In genomic region chr10:3061323-3061898, GRCh38 we compare ENCODE assay signal across 7 cellular contexts. TPM values are rescaled to one million over a fixed set of nuclear protein-coding genes. Genes with fewer than 3 reads are reported as not detected.
DNase-seq lines count a peak whose midpoint lies in the region; ATAC-seq, FAIRE-seq and TF ChIP-seq lines count a peak whose summit lies in the region.
"Not testable (repeated sequence)": the region's sequence is repeated elsewhere in the genome, so short reads cannot be mapped to it uniquely, and the experiment has no call there.

No MANE protein-coding gene starts in this region.

- not testable (repeated sequence) for H3K9me3 Mint-ChIP-seq in activated T-helper 17 cell treated with anti-CD3 and anti-CD28 coated beads, Interleukin-2, amount 50 U/mL, for 72 hours

- peak; percentile 65 for ATAC-seq in activated T-helper 17 cell treated with anti-CD3 and anti-CD28 coated beads, Interleukin-2, amount 50 U/mL, for 72 hours (replicated peaks)

- H3K27me3 Mint-ChIP-seq in activated T-helper 17 cell treated with anti-CD3 and anti-CD28 coated beads, Interleukin-2, amount 50 U/mL, for 72 hours, result not testable (repeated sequence)

- H3K4me3 ChIP-seq in retinal pigment epithelial cell (ENCODE audit: low read length), result not testable (repeated sequence)

- not testable (repeated sequence) for H3K4me1 Mint-ChIP-seq in activated T-helper 17 cell treated with anti-CD3 and anti-CD28 coated beads, Interleukin-2, amount 50 U/mL, for 72 hours

- peak; percentile 34 for DNase-seq in MV-4-11 (lab: John Stamatoyannopoulos, UW)
- peak; percentile 35 for DNase-seq in NCI-H510A treated with DMSO at 0.1 percent for 48 hours (lab: John Stamatoyannopoulos, UW)
- peak; percentile 75 for DNase-seq in NCI-H82 treated with DMSO at 0.1 percent for 48 hours (lab: John Stamatoyannopoulos, UW; ENCODE audit: unreplicated experiment)
- peak; percentile 23 to 26 for DNase-seq in erythroblast (lab: John Stamatoyannopoulos, UW)
- peak; percentile 65 for DNase-seq in retinal pigment epithelial cell (ENCODE audit: low read depth)

- not testable (repeated sequence) for H3K4me3 Mint-ChIP-seq in activated T-helper 17 cell treated with anti-CD3 and anti-CD28 coated beads, Interleukin-2, amount 50 U/mL, for 72 hours

- peak; percentile 98 for FAIRE-seq in G401.6 (lab: Jason Lieb, UNC)

- not testable (repeated sequence) for TF ChIP-seq POLR2A in erythroblast (IDR thresholded peaks at IDR 0.05; ENCODE audit: low read length)

- not testable (repeated sequence) for H3K36me3 Mint-ChIP-seq in activated T-helper 17 cell treated with anti-CD3 and anti-CD28 coated beads, Interleukin-2, amount 50 U/mL, for 72 hours (ENCODE audit: low read depth)

- H3K27ac Mint-ChIP-seq in activated T-helper 17 cell treated with anti-CD3 and anti-CD28 coated beads, Interleukin-2, amount 50 U/mL, for 72 hours, result not testable (repeated sequence)

- TF ChIP-seq CTCF in retinal pigment epithelial cell (conservative IDR thresholded peaks at IDR 0.05; ENCODE audit: low read depth, low read length), result not testable (repeated sequence)

RNA-seq across cellular contexts. Expression of gene PFKP, which starts 5.9 kb away (rescaled TPM):
- 100 to 1,000 TPM; 349 TPM for total RNA-seq in activated T-helper 17 cell treated with anti-CD3 and anti-CD28 coated beads, Interleukin-2, amount 50 U/mL, for 72 hours

Comparison
In these comparisons a context has a peak if more than half of its experiments do, and no peak if none do; other contexts are left out.
1. DNase-seq: peak in every context shown above with its lines; median percentile 75 in NCI-H82 treated with DMSO at 0.1 percent for 48 hours; 65 in retinal pigment epithelial cell; 35 in NCI-H510A treated with DMSO at 0.1 percent for 48 hours; 34 in MV-4-11; 24 in erythroblast.